In the genomic region with DNA sequence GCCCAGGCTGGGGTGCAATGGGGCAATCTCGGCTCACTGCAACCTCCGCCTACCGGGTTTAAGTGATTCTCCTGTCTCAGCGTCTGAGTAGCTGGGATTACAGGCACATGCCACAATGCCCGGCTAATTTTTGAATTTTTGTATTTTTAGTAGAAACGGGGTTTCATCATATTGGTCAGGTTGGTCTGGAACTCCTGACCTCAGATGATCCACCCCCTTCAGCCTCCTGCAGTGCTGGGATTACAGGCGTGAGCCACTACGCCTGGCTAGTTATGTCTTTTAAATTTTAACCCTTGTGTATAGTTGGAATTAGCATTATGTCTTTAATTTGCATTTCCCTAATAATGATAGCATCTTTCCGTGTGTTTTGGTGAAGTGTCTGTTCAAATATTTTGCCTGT, we compare ENCODE assay signal across 1 cellular context.
TF ChIP-seq lines count a peak whose summit lies in the region.

No MANE protein-coding gene starts in this region.

TF ChIP-seq in GM23338, 12 proteins besides CTCF, POLR2A, EP300 and RAD21 (continued from another document):
- TF ChIP-seq, protein P1, sequence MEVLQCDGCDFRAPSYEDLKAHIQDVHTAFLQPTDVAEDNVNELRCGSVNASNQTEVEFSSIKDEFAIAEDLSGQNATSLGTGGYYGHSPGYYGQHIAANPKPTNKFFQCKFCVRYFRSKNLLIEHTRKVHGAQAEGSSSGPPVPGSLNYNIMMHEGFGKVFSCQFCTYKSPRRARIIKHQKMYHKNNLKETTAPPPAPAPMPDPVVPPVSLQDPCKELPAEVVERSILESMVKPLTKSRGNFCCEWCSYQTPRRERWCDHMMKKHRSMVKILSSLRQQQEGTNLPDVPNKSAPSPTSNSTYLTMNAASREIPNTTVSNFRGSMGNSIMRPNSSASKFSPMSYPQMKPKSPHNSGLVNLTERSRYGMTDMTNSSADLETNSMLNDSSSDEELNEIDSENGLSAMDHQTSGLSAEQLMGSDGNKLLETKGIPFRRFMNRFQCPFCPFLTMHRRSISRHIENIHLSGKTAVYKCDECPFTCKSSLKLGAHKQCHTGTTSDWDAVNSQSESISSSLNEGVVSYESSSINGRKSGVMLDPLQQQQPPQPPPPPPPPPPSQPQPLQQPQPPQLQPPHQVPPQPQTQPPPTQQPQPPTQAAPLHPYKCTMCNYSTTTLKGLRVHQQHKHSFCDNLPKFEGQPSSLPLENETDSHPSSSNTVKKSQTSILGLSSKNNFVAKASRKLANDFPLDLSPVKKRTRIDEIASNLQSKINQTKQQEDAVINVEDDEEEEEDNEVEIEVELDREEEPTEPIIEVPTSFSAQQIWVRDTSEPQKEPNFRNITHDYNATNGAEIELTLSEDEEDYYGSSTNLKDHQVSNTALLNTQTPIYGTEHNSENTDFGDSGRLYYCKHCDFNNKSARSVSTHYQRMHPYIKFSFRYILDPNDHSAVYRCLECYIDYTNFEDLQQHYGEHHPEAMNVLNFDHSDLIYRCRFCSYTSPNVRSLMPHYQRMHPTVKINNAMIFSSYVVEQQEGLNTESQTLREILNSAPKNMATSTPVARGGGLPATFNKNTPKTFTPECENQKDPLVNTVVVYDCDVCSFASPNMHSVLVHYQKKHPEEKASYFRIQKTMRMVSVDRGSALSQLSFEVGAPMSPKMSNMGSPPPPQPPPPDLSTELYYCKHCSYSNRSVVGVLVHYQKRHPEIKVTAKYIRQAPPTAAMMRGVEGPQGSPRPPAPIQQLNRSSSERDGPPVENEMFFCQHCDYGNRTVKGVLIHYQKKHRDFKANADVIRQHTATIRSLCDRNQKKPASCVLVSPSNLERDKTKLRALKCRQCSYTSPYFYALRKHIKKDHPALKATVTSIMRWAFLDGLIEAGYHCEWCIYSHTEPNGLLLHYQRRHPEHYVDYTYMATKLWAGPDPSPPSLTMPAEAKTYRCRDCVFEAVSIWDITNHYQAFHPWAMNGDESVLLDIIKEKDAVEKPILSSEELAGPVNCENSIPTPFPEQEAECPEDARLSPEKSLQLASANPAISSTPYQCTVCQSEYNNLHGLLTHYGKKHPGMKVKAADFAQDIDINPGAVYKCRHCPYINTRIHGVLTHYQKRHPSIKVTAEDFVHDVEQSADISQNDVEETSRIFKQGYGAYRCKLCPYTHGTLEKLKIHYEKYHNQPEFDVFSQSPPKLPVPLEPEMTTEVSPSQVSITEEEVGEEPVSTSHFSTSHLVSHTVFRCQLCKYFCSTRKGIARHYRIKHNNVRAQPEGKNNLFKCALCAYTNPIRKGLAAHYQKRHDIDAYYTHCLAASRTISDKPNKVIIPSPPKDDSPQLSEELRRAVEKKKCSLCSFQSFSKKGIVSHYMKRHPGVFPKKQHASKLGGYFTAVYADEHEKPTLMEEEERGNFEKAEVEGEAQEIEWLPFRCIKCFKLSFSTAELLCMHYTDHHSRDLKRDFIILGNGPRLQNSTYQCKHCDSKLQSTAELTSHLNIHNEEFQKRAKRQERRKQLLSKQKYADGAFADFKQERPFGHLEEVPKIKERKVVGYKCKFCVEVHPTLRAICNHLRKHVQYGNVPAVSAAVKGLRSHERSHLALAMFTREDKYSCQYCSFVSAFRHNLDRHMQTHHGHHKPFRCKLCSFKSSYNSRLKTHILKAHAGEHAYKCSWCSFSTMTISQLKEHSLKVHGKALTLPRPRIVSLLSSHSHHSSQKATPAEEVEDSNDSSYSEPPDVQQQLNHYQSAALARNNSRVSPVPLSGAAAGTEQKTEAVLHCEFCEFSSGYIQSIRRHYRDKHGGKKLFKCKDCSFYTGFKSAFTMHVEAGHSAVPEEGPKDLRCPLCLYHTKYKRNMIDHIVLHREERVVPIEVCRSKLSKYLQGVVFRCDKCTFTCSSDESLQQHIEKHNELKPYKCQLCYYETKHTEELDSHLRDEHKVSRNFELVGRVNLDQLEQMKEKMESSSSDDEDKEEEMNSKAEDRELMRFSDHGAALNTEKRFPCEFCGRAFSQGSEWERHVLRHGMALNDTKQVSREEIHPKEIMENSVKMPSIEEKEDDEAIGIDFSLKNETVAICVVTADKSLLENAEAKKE (CRISPR knock-in tag; IDR thresholded peaks at IDR 0.05) = no peak
